In genomic region chr4:54539500-54540029, GRCh38 we compare ENCODE assay signal across 9 cellular contexts.
DNase-seq lines count a peak whose midpoint lies in the region; FAIRE-seq and TF ChIP-seq lines count a peak whose summit lies in the region.
"Had no signal": no experiment of that assay in that cellular context is flagged by ENCODE, and none has a peak within 500 bp of the region (broad histone marks: within the 10 kb centered on the region; RNA-seq: fewer than 3 reads in every experiment).

No MANE protein-coding gene starts in this region.

- DNase-seq in activated T-cell treated with anti-CD3 and anti-CD28 coated beads for 48 hours (ENCODE audit: low read depth), result peak; percentile 3
- no peak for DNase-seq in activated T-cell treated with anti-CD3 and anti-CD28 coated beads, Interleukin-2, amount 50 U/mL, for 24 hours
- peak; percentile 71 for DNase-seq in NCI-H510A (lab: John Stamatoyannopoulos, UW)
- DNase-seq in chondrocyte (ENCODE audit: low spot score), result no peak
- peak; percentile 86 for DNase-seq in kidney
- DNase-seq in small intestine, result peak; percentile 39
- no peak for DNase-seq in GM19239 (ENCODE audit: insufficient read length, low spot score)
- DNase-seq in GM13977 (ENCODE audit: low spot score), result no peak

- H3K9ac ChIP-seq in kidney (ENCODE audit: low read length in 2 of 2), result no peak overlapping the region

- H3K9me3 ChIP-seq in kidney (ENCODE audit: control insufficient read depth in 1 of 2, low read length in 2 of 2) (no peaks in the 10 kb centered on the region), small intestine (ENCODE audit: control insufficient read depth, low read depth) (no peaks in the 10 kb centered on the region)

- FAIRE-seq in kidney (lab: Jason Lieb, UNC) (no peak), small intestine (lab: Jason Lieb, UNC) (no peak), GM19239 (lab: Jason Lieb, UNC) (no peak)
- FAIRE-seq: G401.6 had no signal

- no peak overlapping the region for H3K27ac ChIP-seq in kidney (ENCODE audit: low read depth in 2 of 2, low read length in 2 of 2)
- H3K27ac ChIP-seq in small intestine (ENCODE audit: low read depth in 1 of 2, low read length in 1 of 2), result no peak overlapping the region

- H3K27ac Mint-ChIP-seq in activated T-cell treated with anti-CD3 and anti-CD28 coated beads, Interleukin-2, amount 50 U/mL, for 24 hours, result no peak overlapping the region
- H3K27ac Mint-ChIP-seq in chondrocyte (ENCODE audit: unreplicated experiment), result peak overlapping the region; percentile 50

- peaks cover 21% of the 10 kb centered on the region for H3K27me3 Mint-ChIP-seq in activated T-cell treated with anti-CD3 and anti-CD28 coated beads, Interleukin-2, amount 50 U/mL, for 24 hours
- H3K27me3 Mint-ChIP-seq in chondrocyte (ENCODE audit: low read depth), result no peaks in the 10 kb centered on the region

- H3K36me3 ChIP-seq in kidney (ENCODE audit: control insufficient read depth in 1 of 2, insufficient read depth in 2 of 2, low read length in 2 of 2) (no peaks in the 10 kb centered on the region), small intestine (ENCODE audit: control insufficient read depth in 2 of 2, insufficient read depth in 2 of 2, low read length in 2 of 2) (no peaks in the 10 kb centered on the region)

- no peaks in the 10 kb centered on the region for H3K4me1 Mint-ChIP-seq in activated T-cell treated with anti-CD3 and anti-CD28 coated beads, Interleukin-2, amount 50 U/mL, for 24 hours (ENCODE audit: low read depth)
- H3K4me1 Mint-ChIP-seq in chondrocyte (ENCODE audit: low read depth), result peaks cover 38% of the 10 kb centered on the region

- no peak overlapping the region for H3K4me3 Mint-ChIP-seq in activated T-cell treated with anti-CD3 and anti-CD28 coated beads, Interleukin-2, amount 50 U/mL, for 24 hours
- H3K4me3 Mint-ChIP-seq in chondrocyte (ENCODE audit: unreplicated experiment), result peak overlapping the region; percentile 63

- H3K27me3 ChIP-seq in small intestine (ENCODE audit: control insufficient read depth in 2 of 2, insufficient read depth in 2 of 2, low read length in 2 of 2), result no peaks in the 10 kb centered on the region

- H3K4me3 ChIP-seq in kidney (ENCODE audit: low read length in 2 of 2), result peak overlapping the region; percentile 51 to 53
- peak overlapping the region in 1 of 2 donors; percentile 32 for H3K4me3 ChIP-seq in small intestine (ENCODE audit: low read depth in 1 of 2, low read length in 2 of 2)

- intact Hi-C loops in kidney (cut with DNase I), result no loop called here

- H3K36me3 Mint-ChIP-seq in activated T-cell treated with anti-CD3 and anti-CD28 coated beads, Interleukin-2, amount 50 U/mL, for 24 hours (ENCODE audit: low read depth), result no peaks in the 10 kb centered on the region
- peaks cover 2% of the 10 kb centered on the region for H3K36me3 Mint-ChIP-seq in chondrocyte (ENCODE audit: low read depth)

- TF ChIP-seq CTCF in chondrocyte (IDR thresholded peaks at IDR 0.05) (peak; percentile 28), kidney (IDR thresholded peaks at IDR 0.05; ENCODE audit: borderline replicate concordance, extremely low read depth, insufficient read depth) (no peak), GM13977 (IDR thresholded peaks at IDR 0.05; ENCODE audit: extremely low read depth, insufficient read depth, missing control alignments) (no peak)

- H3K9me3 Mint-ChIP-seq in activated T-cell treated with anti-CD3 and anti-CD28 coated beads, Interleukin-2, amount 50 U/mL, for 24 hours, result no peaks in the 10 kb centered on the region
- peaks cover 2% of the 10 kb centered on the region for H3K9me3 Mint-ChIP-seq in chondrocyte (ENCODE audit: low read depth)

- H3K4me1 ChIP-seq in kidney (ENCODE audit: control insufficient read depth in 1 of 2, insufficient read depth in 1 of 2, low read depth in 1 of 2, low read length in 2 of 2) (peaks cover 0 to 5% of the 10 kb centered on the region in 2 donors), small intestine (ENCODE audit: control insufficient read depth in 2 of 2, insufficient read depth in 1 of 2, low read depth in 1 of 2, low read length in 1 of 2) (no peaks in the 10 kb centered on the region)

- in situ Hi-C loops in GM13977 (cut with MboI; ENCODE audit: low pct_unique_long_range_greater_than_20kb, low sequenced_read_pairs, unreplicated experiment), result no loop called here

- 11 to 14% (median 11%) methylated on average over 19 to 26 of the region's 26 CpGs for WGBS in small intestine, 3 donors

Comparison
In these comparisons a context has a peak if more than half of its experiments do, and no peak if none do; other contexts are left out.
1. DNase-seq: peak in activated T-cell treated with anti-CD3 and anti-CD28 coated beads for 48 hours (single experiment), NCI-H510A (single experiment), kidney (single experiment) and small intestine (single experiment); none in activated T-cell treated with anti-CD3 and anti-CD28 coated beads, Interleukin-2, amount 50 U/mL, for 24 hours (single experiment), chondrocyte (single experiment), GM19239 (single experiment) and GM13977 (single experiment).